Comparison of ENCODE assay signal across 9 cellular contexts in genomic region chr6:33206027-33206863, GRCh38. TPM values are rescaled to one million over a fixed set of nuclear protein-coding genes. Genes with fewer than 3 reads are reported as not detected.
DNase-seq lines count a peak whose midpoint lies in the region; ATAC-seq and TF ChIP-seq lines count a peak whose summit lies in the region.
"Had no signal": no experiment of that assay in that cellular context is flagged by ENCODE, and none has a peak within 500 bp of the region (broad histone marks: within the 10 kb centered on the region; RNA-seq: fewer than 3 reads in every experiment).

No MANE protein-coding gene starts in this region.

- no peak overlapping the region for H2AFZ ChIP-seq in DND-41 (ENCODE audit: low read depth, low read length)
- H2AFZ ChIP-seq in neural cell (ENCODE audit: low read depth, low read length) = no peak overlapping the region

- in situ Hi-C loops in brain microvascular endothelial cell (cut with HindIII; ENCODE audit: low pct_ligation_motif_present, low sequenced_read_pairs) = no loop called here

- H3K9ac ChIP-seq in DND-41 (ENCODE audit: low read depth, low read length) (no peak overlapping the region), neural cell (ENCODE audit: low read length) (peak overlapping the region; percentile 99)

- peaks cover 41% of the 10 kb centered on the region for H3K36me3 ChIP-seq in DND-41 (ENCODE audit: insufficient read depth, low read length)
- H3K36me3 ChIP-seq in brain microvascular endothelial cell (replicated peaks) = peaks cover 35% of the 10 kb centered on the region
- peaks cover 12% of the 10 kb centered on the region for H3K36me3 ChIP-seq in neural cell (ENCODE audit: insufficient read depth, low read length)

- H3K4me2 ChIP-seq in DND-41 (ENCODE audit: insufficient read depth, low read length) = 0 out of 2 replicates have a peak overlapping the region, but pooled peaks have one; percentile 14
- H3K4me2 ChIP-seq in neural cell (ENCODE audit: low read length) = no peak overlapping the region

- H3K27ac ChIP-seq in DND-41 (ENCODE audit: low read length) = no peak overlapping the region
- peak overlapping the region; percentile 56 for H3K27ac ChIP-seq in brain microvascular endothelial cell
- H3K27ac ChIP-seq in neural cell (ENCODE audit: low read length) = peak overlapping the region; percentile 96
- H3K27ac ChIP-seq: KMS-11 had no signal

- no peak for TF ChIP-seq CTCF in DND-41 (IDR thresholded peaks at IDR 0.05; ENCODE audit: borderline replicate concordance, extremely low read depth, low read length, poor library complexity, severe bottlenecking)
- TF ChIP-seq CTCF in NB4 (IDR thresholded peaks at IDR 0.05; ENCODE audit: low read depth, low read length) = no peak
- no peak for TF ChIP-seq CTCF in brain microvascular endothelial cell (IDR thresholded peaks at IDR 0.05; ENCODE audit: low read depth, low read length, missing control alignments)
- no peak for TF ChIP-seq CTCF in neural cell (IDR thresholded peaks at IDR 0.05; ENCODE audit: poor library complexity, severe bottlenecking)

- H3K27me3 ChIP-seq in DND-41 (ENCODE audit: insufficient read depth, low read length, poor library complexity) = no peaks in the 10 kb centered on the region
- H3K27me3 ChIP-seq in brain microvascular endothelial cell (replicated peaks) = no peaks in the 10 kb centered on the region
- H3K27me3 ChIP-seq in neural cell (ENCODE audit: insufficient read depth, low read depth, low read length) = no peaks in the 10 kb centered on the region

- TF ChIP-seq EP300 in neural cell (conservative IDR thresholded peaks at IDR 0.05; ENCODE audit: poor library complexity, severe bottlenecking) = no peak

- no peaks in the 10 kb centered on the region for H3F3A ChIP-seq in neural cell (ENCODE audit: insufficient read depth, low read length, poor library complexity, severe bottlenecking)

- TF ChIP-seq POLR2A in NB4 (IDR thresholded peaks at IDR 0.05; ENCODE audit: extremely low read depth, insufficient read length) = no peak

- no peak for TF ChIP-seq RAD21 in neural cell (conservative IDR thresholded peaks at IDR 0.05)

- peaks cover 32% of the 10 kb centered on the region for H3K79me2 ChIP-seq in DND-41 (ENCODE audit: insufficient read depth, low read length)
- H3K79me2 ChIP-seq in neural cell (replicated peaks; ENCODE audit: insufficient read depth, low read length) = peaks cover 41% of the 10 kb centered on the region

- DNase-seq in DND-41 (no peak), NB4 (ENCODE audit: low read depth) (peak; percentile 10), brain microvascular endothelial cell (no peak), NCI-H1048 (lab: John Stamatoyannopoulos, UW) (no peak), SW480 (ENCODE audit: low spot score) (no peak), cerebellar nuclear complex (lab: John Stamatoyannopoulos, UW) (no peak)
- DNase-seq: NK-92 treated with Interleukin-12 subunit alpha and Interleukin-12 subunit beta, amount 100 ng/mL, for 24 hours had no signal

- no peaks in the 10 kb centered on the region for H3K9me3 ChIP-seq in DND-41 (ENCODE audit: insufficient read depth, low read length, severe bottlenecking)
- H3K9me3 ChIP-seq in neural cell (ENCODE audit: low read length) = no peaks in the 10 kb centered on the region

- H4K20me1 ChIP-seq in DND-41 (ENCODE audit: insufficient read depth, low read length) (peaks cover 8% of the 10 kb centered on the region), neural cell (ENCODE audit: insufficient read depth) (no peaks in the 10 kb centered on the region)

- no peaks in the 10 kb centered on the region for H3K9me2 ChIP-seq in neural cell (ENCODE audit: insufficient read depth, low read length)

- no peak overlapping the region for H3K4me3 ChIP-seq in DND-41 (ENCODE audit: low read depth in 1 of 2, low read length in 2 of 2)
- H3K4me3 ChIP-seq in NB4 (ENCODE audit: low read depth, low read length) = no peak overlapping the region
- no peak overlapping the region for H3K4me3 ChIP-seq in brain microvascular endothelial cell (ENCODE audit: low read depth, low read length)
- H3K4me3 ChIP-seq in neural cell (ENCODE audit: low read length) = peak overlapping the region; percentile 94

- no peak for ATAC-seq in DND-41 (ENCODE audit: insufficient read depth, low read depth)

- peaks cover 62% of the 10 kb centered on the region for H3K4me1 ChIP-seq in DND-41 (ENCODE audit: insufficient read depth, low read length)

TF ChIP-seq in neural cell, 6 proteins besides CTCF, POLR2A, EP300 and RAD21:
- peak; percentile 15 for TF ChIP-seq REST (IDR thresholded peaks at IDR 0.05; ENCODE audit: borderline replicate concordance)
- no peak for TF ChIP-seq TAF1 (IDR thresholded peaks at IDR 0.05; ENCODE audit: low read depth)
- no peak for TF ChIP-seq EZH2 (IDR thresholded peaks at IDR 0.05; ENCODE audit: borderline replicate concordance, insufficient read depth, low read length, poor library complexity, severe bottlenecking)
- no peak for TF ChIP-seq MXI1 (conservative IDR thresholded peaks at IDR 0.05; ENCODE audit: poor library complexity, severe bottlenecking)

RNA-seq across cellular contexts. Expression of gene HSD17B8, which starts 1.8 kb away (rescaled TPM):
- 7.3 and 10.3 TPM in 2 replicates for polyA plus RNA-seq in neural cell
- 2.2 and 3.4 TPM in 2 replicates for polyA minus RNA-seq in neural cell

RNA-seq across cellular contexts. Expression of gene RING1, which starts 2.1 kb away (rescaled TPM):
- polyA plus RNA-seq in neural cell = 107 and 121 TPM in 2 replicates
- polyA minus RNA-seq in neural cell = 35.7 and 36.8 TPM in 2 replicates

RNA-seq across cellular contexts. Expression of gene SLC39A7, which starts 5.6 kb away (rescaled TPM):
- polyA plus RNA-seq in neural cell = 99.8 and 120 TPM in 2 replicates
- 54.2 and 63.1 TPM in 2 replicates for polyA minus RNA-seq in neural cell

RNA-seq across cellular contexts. Expression of gene RXRB, which starts 5.8 kb away (rescaled TPM):
- 60.7 and 71.2 TPM in 2 replicates for polyA plus RNA-seq in neural cell
- 27.0 and 29.8 TPM in 2 replicates for polyA minus RNA-seq in neural cell

RNA-seq across cellular contexts. Expression of gene COL11A2, which starts 14.0 kb away (rescaled TPM):
- polyA plus RNA-seq in neural cell = 9.8 and 20.2 TPM in 2 replicates
- 2.0 and 2.7 TPM in 2 replicates for polyA minus RNA-seq in neural cell
